ENCODE assay signal across 9 cellular contexts in the genomic region with DNA sequence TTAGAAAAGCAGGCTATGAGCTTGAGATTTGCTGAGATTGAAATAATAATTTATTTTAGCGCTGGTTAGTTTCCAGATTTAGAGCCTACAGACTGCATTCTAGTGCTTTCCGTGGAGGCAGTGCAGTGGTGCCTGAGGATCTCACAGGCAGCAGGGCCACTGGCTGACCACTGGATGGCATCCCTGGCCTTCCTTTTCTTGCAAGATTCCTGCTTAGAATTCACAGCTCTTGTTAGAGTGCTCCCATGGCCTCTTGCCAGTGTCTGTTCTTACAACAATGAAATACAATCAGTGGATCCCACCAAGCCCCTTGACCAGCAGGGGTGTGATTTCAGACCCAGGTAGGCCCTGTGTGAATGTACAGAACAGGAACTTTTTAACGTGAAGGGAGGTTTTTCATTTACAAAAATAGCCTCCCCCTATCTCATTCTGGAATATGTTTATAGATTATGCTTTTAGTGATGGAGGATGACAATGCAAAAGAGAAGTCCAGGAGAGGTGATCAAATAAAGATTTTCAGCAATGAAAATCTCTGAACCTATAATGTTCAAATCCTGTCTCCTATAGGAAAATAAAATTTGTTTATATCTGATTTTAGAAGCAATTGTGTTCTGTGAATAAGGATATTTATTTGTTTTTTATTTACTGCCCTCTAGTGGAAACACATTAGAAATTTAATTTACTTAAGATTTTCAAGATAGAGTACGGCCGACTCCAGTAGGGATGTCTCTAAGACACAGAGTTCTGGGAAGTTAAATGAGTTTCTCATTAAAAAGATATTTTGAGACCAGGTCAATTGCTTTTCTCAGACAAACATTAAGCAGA.
A peak's percentile ranks its signal among the peaks of the same experiment; 100 is the strongest.
DNase-seq lines count a peak whose midpoint lies in the region; ATAC-seq, FAIRE-seq and TF ChIP-seq lines count a peak whose summit lies in the region.
"Had no signal": no experiment of that assay in that cellular context is flagged by ENCODE, and none has a peak within 500 bp of the region (broad histone marks: within the 10 kb centered on the region; RNA-seq: fewer than 3 reads in every experiment).

No MANE protein-coding gene starts in this region.

- H3K4me1 ChIP-seq in Loucy (ENCODE audit: insufficient read depth, low read length, poor library complexity, severe bottlenecking) (no peaks in the 10 kb centered on the region), adipocyte (ENCODE audit: control insufficient read depth, insufficient read depth, low read length) (no peaks in the 10 kb centered on the region), HepG2 (ENCODE audit: insufficient read depth, low read length) (no peaks in the 10 kb centered on the region)

- H3K4me1 Mint-ChIP-seq in Calu3 (ENCODE audit: low read depth, unreplicated experiment) = no peaks in the 10 kb centered on the region

- peaks cover 22% of the 10 kb centered on the region for H3K27me3 Mint-ChIP-seq in Calu3 (ENCODE audit: unreplicated experiment)

- no peak for TF ChIP-seq POLR2A in HepG2 (IDR thresholded peaks at IDR 0.05; ENCODE audit: insufficient read depth in 1 of 2, low read depth in 2 of 2, low read length in 2 of 2)

- intact Hi-C loops in Calu3 (cut with micrococcal nuclease; ENCODE audit: unreplicated experiment) (no loop called here), HepG2 (cut with micrococcal nuclease; ENCODE audit: unreplicated experiment) (no loop called here)

- H3K9me3 Mint-ChIP-seq in Calu3 (ENCODE audit: low read depth, unreplicated experiment) = peaks cover 3% of the 10 kb centered on the region

- 3% methylated on average over 5 of the region's 5 CpGs for WGBS in HepG2 (ENCODE audit: low lambda C conversion rate)

- H3K4me2 ChIP-seq in Loucy (ENCODE audit: low read depth, low read length, poor library complexity, severe bottlenecking) (no peak overlapping the region), HepG2 (ENCODE audit: low read depth, low read length) (no peak overlapping the region)

- peak; percentile 10 for TF ChIP-seq CTCF in Calu3 (IDR thresholded peaks at IDR 0.05; ENCODE audit: unreplicated experiment)
- TF ChIP-seq CTCF in Loucy (conservative IDR thresholded peaks at IDR 0.05; ENCODE audit: low read length) = peak; percentile 60
- peak; percentile 61 for TF ChIP-seq CTCF in HepG2 (CRISPR knock-in tag; IDR thresholded peaks at IDR 0.05)

- no peak overlapping the region for H2AFZ ChIP-seq in Loucy (ENCODE audit: low read length)
- no peak overlapping the region for H2AFZ ChIP-seq in HepG2 (ENCODE audit: low read length)

- POLR2A ChIA-PET in HepG2 (lab: Yijun Ruan, JAX) = no interaction called here

- FAIRE-seq in HepG2 (lab: Jason Lieb, UNC) = no peak

- no peaks in the 10 kb centered on the region for H3K36me3 Mint-ChIP-seq in Calu3 (ENCODE audit: insufficient read depth, unreplicated experiment)

- DNase-seq in Calu3 = peak; percentile 2
- peak; percentile 68 for DNase-seq in adipocyte (ENCODE audit: low read depth)
- DNase-seq in HepG2 (ENCODE audit: low spot score) = no peak
- DNase-seq in SKM-1 treated with dmso at 0.1 percent for 144 hours (lab: John Stamatoyannopoulos, UW; ENCODE audit: unreplicated experiment) = no peak
- no peak for DNase-seq in AG20443 (ENCODE audit: low spot score)
- no peak for DNase-seq in COLO829 (ENCODE audit: low spot score)
- DNase-seq: activated CD4-positive, alpha-beta T cell treated with anti-CD3 and anti-CD28 coated beads, Interleukin-2, amount 50 U/mL, for 48 hours had no signal

- no peaks in the 10 kb centered on the region for H3K9me2 ChIP-seq in Loucy (replicated peaks; ENCODE audit: low read depth, low read length)

- peak; percentile 77 for ATAC-seq in HepG2
- no peak for ATAC-seq in HG03460 (IDR thresholded peaks at IDR 0.05; ENCODE audit: unreplicated experiment)

- H3K36me3 ChIP-seq in Loucy (ENCODE audit: insufficient read depth, low read length) (no peaks in the 10 kb centered on the region), adipocyte (ENCODE audit: control insufficient read depth, insufficient read depth, low read length, severe bottlenecking) (no peaks in the 10 kb centered on the region), HepG2 (replicated peaks in 1 of 2; ENCODE audit: control insufficient read depth in 1 of 2, insufficient read depth in 2 of 2, low read length in 2 of 2) (no peaks in the 10 kb centered on the region)

- H3K9me3 ChIP-seq in Loucy (ENCODE audit: insufficient read depth, low read depth, low read length) (no peaks in the 10 kb centered on the region), adipocyte (ENCODE audit: control insufficient read depth, low read length) (no peaks in the 10 kb centered on the region), HepG2 (ENCODE audit: low read length) (no peaks in the 10 kb centered on the region)

- in situ Hi-C loops in HepG2 (cut with HindIII; ENCODE audit: extremely low pct_ligation_motif_present, low pct_unique_long_range_greater_than_20kb) = no loop called here

- no peak for TF ChIP-seq RAD21 in HepG2 (CRISPR knock-in tag; IDR thresholded peaks at IDR 0.05)

- H3K27ac ChIP-seq in HepG2 (ENCODE audit: extremely low read length, insufficient read depth, low read length) = no peak overlapping the region

- H3K4me3 Mint-ChIP-seq in Calu3 (ENCODE audit: low read depth, unreplicated experiment) = no peak overlapping the region

- no peak overlapping the region for H3K9ac ChIP-seq in Loucy (ENCODE audit: low read depth, low read length, poor library complexity, severe bottlenecking)
- no peak overlapping the region for H3K9ac ChIP-seq in adipocyte (ENCODE audit: low read length)
- H3K9ac ChIP-seq in HepG2 (ENCODE audit: insufficient read depth, low read depth, low read length) = no peak overlapping the region

- CTCF ChIA-PET in Calu3 (lab: Charles Lee) = interaction anchor here (0.8 kb wide), 1 partner anchor 150 kb away, joined by 3 read pairs; no protein-coding TSS in a partner anchor
- CTCF ChIA-PET in HepG2 (lab: Yijun Ruan, JAX; ENCODE audit: low intra/inter-chr PET ratio, low total read pairs) = interaction anchor here (1.2 to 1.7 kb wide), 2 partner anchors 11 to 702 kb away, joined by 3 to 4 read pairs; no protein-coding TSS in a partner anchor

- no peaks in the 10 kb centered on the region for H3F3A ChIP-seq in Loucy (ENCODE audit: low read depth)

- H3K27ac Mint-ChIP-seq in Calu3 (ENCODE audit: unreplicated experiment) = no peak overlapping the region

- no peak for TF ChIP-seq EP300 in HepG2 (IDR thresholded peaks at IDR 0.05; ENCODE audit: low read depth in 2 of 2, low read length in 2 of 2)
- TF ChIP-seq EP300 in HepG2 (CRISPR knock-in tag; IDR thresholded peaks at IDR 0.05; ENCODE audit: borderline replicate concordance) = no peak

- H3K79me2 ChIP-seq in Loucy (ENCODE audit: insufficient read depth, low read length) (no peaks in the 10 kb centered on the region), HepG2 (ENCODE audit: insufficient read depth, low read length) (no peaks in the 10 kb centered on the region)

- H3K27me3 ChIP-seq in Loucy (ENCODE audit: insufficient read depth, low read length, poor library complexity, severe bottlenecking) = no peaks in the 10 kb centered on the region
- H3K27me3 ChIP-seq in adipocyte (replicated peaks; ENCODE audit: control insufficient read depth, insufficient read depth, low read length) = peaks cover 4% of the 10 kb centered on the region
- H3K27me3 ChIP-seq in HepG2 (ENCODE audit: control insufficient read depth in 1 of 2, insufficient read depth in 2 of 2, low read length in 2 of 2) = no peaks in the 10 kb centered on the region; a peak in 1 of 5 replicates

- H4K20me1 ChIP-seq in Loucy (ENCODE audit: insufficient read depth, low read length, poor library complexity, severe bottlenecking) = no peaks in the 10 kb centered on the region
- H4K20me1 ChIP-seq in HepG2 (ENCODE audit: insufficient read depth, low read length) = no peaks in the 10 kb centered on the region

- H3K4me3 ChIP-seq in Loucy (ENCODE audit: low read length, poor library complexity, severe bottlenecking) = no peak overlapping the region
- no peak overlapping the region for H3K4me3 ChIP-seq in adipocyte (ENCODE audit: low read length)
- H3K4me3 ChIP-seq in HepG2 (replicated peaks in 1 of 3; ENCODE audit: insufficient read depth in 1 of 3, low read depth in 2 of 3, low read length in 3 of 3) = no peak overlapping the region

- BruUV-seq in Calu3 (replicated peaks; lab: Mats Ljungman, UMichigan) = no TSS peak
- BruUV-seq in HepG2 (replicated peaks; lab: Mats Ljungman, UMichigan) = no TSS peak

TF ChIP-seq in HepG2, 621 proteins besides CTCF, POLR2A, EP300 and RAD21:
- 0 out of 2 replicates have a peak, but pooled peaks have one; percentile 38 for TF ChIP-seq ZNF263 (CRISPR knock-in tag; IDR thresholded peaks at IDR 0.05)
- TF ChIP-seq STAG1 (CRISPR knock-in tag; IDR thresholded peaks at IDR 0.05) = peak; percentile 68
- no peak for TF ChIP-seq AHR (CRISPR knock-in tag; IDR thresholded peaks at IDR 0.05)
TF ChIP-seq in HepG2: peak in this region for 2.

Comparison
In these comparisons a context has a peak if more than half of its experiments do, and no peak if none do; other contexts are left out.
1. DNase-seq: peak in Calu3 (single experiment) and adipocyte (single experiment); none in HepG2 (single experiment), SKM-1 treated with dmso at 0.1 percent for 144 hours (single experiment), AG20443 (single experiment) and COLO829 (single experiment).
2. CTCF ChIP-seq: peak in every context shown above with its lines; median percentile 61 in HepG2; 60 in Loucy; 10 in Calu3.